In the genomic region with DNA sequence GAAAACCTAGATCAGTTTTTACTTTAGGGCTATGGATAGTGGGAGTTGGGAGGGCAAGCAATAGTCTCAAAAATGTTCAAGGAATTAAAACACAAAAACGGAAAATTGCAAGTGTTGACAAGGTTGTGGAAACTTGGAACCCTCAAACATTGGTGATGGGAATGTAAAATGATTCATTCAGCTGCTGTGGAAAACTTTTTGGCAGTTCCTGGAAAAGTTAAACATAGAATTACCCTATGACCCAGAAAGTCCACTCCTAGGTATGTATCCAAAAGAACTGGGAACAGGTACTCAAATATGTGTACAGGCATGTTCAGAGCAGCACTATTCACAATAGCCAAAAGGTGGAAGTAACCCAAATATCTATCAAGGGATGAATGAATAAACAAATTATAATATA, we compare ENCODE assay signal across 1 cellular context.
TF ChIP-seq lines count a peak whose summit lies in the region.

No MANE protein-coding gene starts in this region.

TF ChIP-seq in liver, 16 proteins besides CTCF, POLR2A, EP300 and RAD21 (continued from another document):
- TF ChIP-seq ATF3 (IDR thresholded peaks at IDR 0.05) (peak; percentile 26), YY1 (IDR thresholded peaks at IDR 0.05) (no peak), SP1 (IDR thresholded peaks at IDR 0.05) (peak; percentile 87), HNF4A (conservative IDR thresholded peaks at IDR 0.05) (peak; percentile 64 to 68)
TF ChIP-seq in liver: peak in this region for 8.
